9 cellular contexts compared by ENCODE assay signal in genomic region chr5:151315998-151316597, GRCh38. TPM values are rescaled to one million over a fixed set of nuclear protein-coding genes. Genes with fewer than 3 reads are reported as not detected.
DNase-seq lines count a peak whose midpoint lies in the region; ATAC-seq and TF ChIP-seq lines count a peak whose summit lies in the region.
"Had no signal": no experiment of that assay in that cellular context is flagged by ENCODE, and none has a peak within 500 bp of the region (broad histone marks: within the 10 kb centered on the region; RNA-seq: fewer than 3 reads in every experiment).

No MANE protein-coding gene starts in this region.

- DNase-seq in AG10803 (ENCODE audit: low read depth) (peak; percentile 60), NCI-H345 treated with DMSO at 0.1 percent for 48 hours (lab: John Stamatoyannopoulos, UW; ENCODE audit: unreplicated experiment) (peak; percentile 49), esophagus muscularis mucosa (ENCODE audit: extremely low spot score) (no peak), stomach (peak; percentile 85)
- DNase-seq in activated CD8-positive, alpha-beta memory T cell treated with anti-CD3 and anti-CD28 coated beads for 24 hours: peak; percentile 71
- DNase-seq in natural killer cell treated with Interleukin-12 subunit alpha and Interleukin-12 subunit beta and Interleukin-15 and Interleukin-18, amount 100 ng/mL, for 72 hours (ENCODE audit: low spot score): peak; percentile 67

- H3K27ac ChIP-seq in esophagus muscularis mucosa (replicated peaks in 1 of 4) (no peak overlapping the region), stomach (no peak overlapping the region)

- H3K9me3 ChIP-seq in esophagus muscularis mucosa (peaks cover 0 to 6% (median 0%) of the 10 kb centered on the region in 4 donors), stomach (peaks cover 0 to 6% (median 1%) of the 10 kb centered on the region in 4 donors)

- H3K36me3 ChIP-seq in esophagus muscularis mucosa (no peaks in the 10 kb centered on the region), stomach (no peaks in the 10 kb centered on the region)

- no peak for TF ChIP-seq POLR2A in esophagus muscularis mucosa (IDR thresholded peaks at IDR 0.05; ENCODE audit: low read depth)
- TF ChIP-seq POLR2A in stomach (IDR thresholded peaks at IDR 0.05): no peak

- peaks cover 16 to 27% of the 10 kb centered on the region in 2 donors for H3K27me3 Mint-ChIP-seq in natural killer cell treated with Interleukin-12 subunit alpha and Interleukin-12 subunit beta and Interleukin-15 and Interleukin-18, amount 100 ng/mL, for 72 hours

- H3K4me1 ChIP-seq in esophagus muscularis mucosa: peaks cover 0 to 13% (median 10%) of the 10 kb centered on the region in 4 donors
- H3K4me1 ChIP-seq in stomach: peaks cover 0 to 4% (median 0%) of the 10 kb centered on the region in 4 donors

- H3K27me3 ChIP-seq in esophagus muscularis mucosa: no peaks in the 10 kb centered on the region
- H3K27me3 ChIP-seq in stomach: no peaks in the 10 kb centered on the region

- no peak overlapping the region for H3K27ac Mint-ChIP-seq in natural killer cell treated with Interleukin-12 subunit alpha and Interleukin-12 subunit beta and Interleukin-15 and Interleukin-18, amount 100 ng/mL, for 72 hours

- intact Hi-C loops in esophagus muscularis mucosa (cut with DNase I): no loop called here
- intact Hi-C loops in stomach (cut with DNase I; ENCODE audit: low total_unique reads): no loop called here

- H3K4me3 Mint-ChIP-seq in natural killer cell treated with Interleukin-12 subunit alpha and Interleukin-12 subunit beta and Interleukin-15 and Interleukin-18, amount 100 ng/mL, for 72 hours: no peak overlapping the region

- H3K4me3 ChIP-seq in AG10803 (ENCODE audit: low read length) (no peak overlapping the region), esophagus muscularis mucosa (no peak overlapping the region), stomach (no peak overlapping the region)

- H3K36me3 Mint-ChIP-seq in natural killer cell treated with Interleukin-12 subunit alpha and Interleukin-12 subunit beta and Interleukin-15 and Interleukin-18, amount 100 ng/mL, for 72 hours: peaks cover 4% of the 10 kb centered on the region

- H3K9me3 Mint-ChIP-seq in natural killer cell treated with Interleukin-12 subunit alpha and Interleukin-12 subunit beta and Interleukin-15 and Interleukin-18, amount 100 ng/mL, for 72 hours: peaks cover 3% of the 10 kb centered on the region

- TF ChIP-seq EP300 in esophagus muscularis mucosa (IDR thresholded peaks at IDR 0.05): no peak
- no peak for TF ChIP-seq EP300 in stomach (IDR thresholded peaks at IDR 0.05)

- ATAC-seq in GM18502 (IDR thresholded peaks at IDR 0.05; ENCODE audit: poor library complexity, unreplicated experiment) (peak; percentile 85), HG02938 (IDR thresholded peaks at IDR 0.05; ENCODE audit: unreplicated experiment) (peak; percentile 64)
- ATAC-seq in natural killer cell treated with Interleukin-12 subunit alpha and Interleukin-12 subunit beta and Interleukin-15 and Interleukin-18, amount 100 ng/mL, for 72 hours: peak in 1 of 2 donors; percentile 71

- H3K4me1 Mint-ChIP-seq in natural killer cell treated with Interleukin-12 subunit alpha and Interleukin-12 subunit beta and Interleukin-15 and Interleukin-18, amount 100 ng/mL, for 72 hours (ENCODE audit: low read depth in 2 of 2): peaks cover 0 to 2% of the 10 kb centered on the region in 2 donors

- WGBS in esophagus muscularis mucosa: 53% methylated on average over 8 of the region's 8 CpGs
- WGBS in stomach, 5 donors: 41 to 51% (median 47%) methylated on average over 8 of the region's 8 CpGs

- TF ChIP-seq CTCF in AG10803 (conservative IDR thresholded peaks at IDR 0.05; ENCODE audit: low read length) (peak; percentile 92), esophagus muscularis mucosa (IDR thresholded peaks at IDR 0.05) (peak; percentile 74 to 94 (median 80)), stomach (IDR thresholded peaks at IDR 0.05) (peak in 5 of 7 experiments; percentile 43 to 79 (median 75))

RNA-seq across cellular contexts. Expression of gene SLC36A3, which starts 12.5 kb away (rescaled TPM):
- total RNA-seq in esophagus muscularis mucosa: not detected
- total RNA-seq in natural killer cell treated with Interleukin-12 subunit alpha and Interleukin-12 subunit beta and Interleukin-15 and Interleukin-18, amount 100 ng/mL, for 72 hours: not detected
- total RNA-seq in stomach: not detected
- polyA plus RNA-seq in stomach: not detected
- total RNA-seq: subcutaneous adipose tissue had no signal

RNA-seq across cellular contexts. Expression of gene SLC36A2, which starts 31.3 kb away (rescaled TPM):
- total RNA-seq in esophagus muscularis mucosa: not detected
- not detected for total RNA-seq in natural killer cell treated with Interleukin-12 subunit alpha and Interleukin-12 subunit beta and Interleukin-15 and Interleukin-18, amount 100 ng/mL, for 72 hours
- not detected for total RNA-seq in stomach
- not detected for polyA plus RNA-seq in stomach
